8 cellular contexts compared by ENCODE assay signal in the genomic region with DNA sequence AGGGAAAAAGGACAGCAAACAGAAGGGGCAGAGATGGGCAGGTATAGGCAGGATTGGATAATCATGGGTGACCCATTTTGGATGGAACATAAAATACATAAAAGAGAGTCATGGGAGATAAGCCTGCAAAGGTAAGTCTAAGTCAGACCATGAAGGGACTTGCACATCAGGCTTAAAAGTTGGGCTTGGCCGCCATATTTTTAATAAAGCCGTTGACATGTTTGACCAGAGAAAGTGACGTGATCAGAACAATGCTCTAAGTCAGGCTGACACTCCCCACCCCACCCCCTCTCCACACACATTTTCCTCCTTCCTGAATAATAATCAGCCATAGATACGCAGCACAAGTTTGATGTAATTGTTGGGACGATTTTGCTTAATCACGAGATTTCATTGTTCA.
"Had no signal": no experiment of that assay in that cellular context is flagged by ENCODE, and none has a peak within 500 bp of the region (broad histone marks: within the 10 kb centered on the region; RNA-seq: fewer than 3 reads in every experiment).

No MANE protein-coding gene starts in this region.

- FAIRE-seq: G401.6, GM12878, GM12891, GM12892, GM18507, GM19239 had no signal

- H3K4me3 ChIP-seq: GM12878 had no signal

- DNase-seq: GDM1, GF-D8 had no signal

- ATAC-seq: GM12878 had no signal
